ENCODE assay signal across 20 cellular contexts in genomic region chrX:48698306-48698705, GRCh38. TPM values are rescaled to one million over a fixed set of nuclear protein-coding genes. Genes with fewer than 3 reads are reported as not detected.
DNase-seq lines count a peak whose midpoint lies in the region; ATAC-seq and TF ChIP-seq lines count a peak whose summit lies in the region.
"Had no signal": no experiment of that assay in that cellular context is flagged by ENCODE, and none has a peak within 500 bp of the region (broad histone marks: within the 10 kb centered on the region; RNA-seq: fewer than 3 reads in every experiment).

No MANE protein-coding gene starts in this region.

- no peak overlapping the region for H2BK15ac ChIP-seq in H9 (ENCODE audit: low read depth, low read length)

- no peaks in the 10 kb centered on the region for H4K20me1 ChIP-seq in H9 (ENCODE audit: control insufficient read depth, insufficient read depth, insufficient read length)

- no peak overlapping the region for H3K9ac ChIP-seq in H9 (ENCODE audit: extremely low read depth, insufficient read length, low read length)

- no peaks in the 10 kb centered on the region for H3K27me3 Mint-ChIP-seq in activated CD4-positive, alpha-beta T cell treated with anti-CD3 and anti-CD28 coated beads, Interleukin-2, amount 10 ng/mL, durations not matched to agents 7 days and 5 days
- peaks cover 16% of the 10 kb centered on the region for H3K27me3 Mint-ChIP-seq in H9 (ENCODE audit: low read depth)
- H3K27me3 Mint-ChIP-seq in activated T-helper 17 cell treated with anti-CD3 and anti-CD28 coated beads, Interleukin-2, amount 50 U/mL, for 72 hours: no peaks in the 10 kb centered on the region
- H3K27me3 Mint-ChIP-seq in natural killer cell treated with Interleukin-12 subunit alpha and Interleukin-12 subunit beta and Interleukin-15 and Interleukin-18, amount 100 ng/mL, for 72 hours: no peaks in the 10 kb centered on the region
- H3K27me3 Mint-ChIP-seq: IgD-negative memory B cell; stimulated activated memory B cell treated with anti-CD40 and anti-IgM and Interleukin-4, amounts not matched to agents 10 μg/mL and 1 μg/mL and 100 μg/mL, for 72 hours had no signal

- H3K4me3 Mint-ChIP-seq in activated CD4-positive, alpha-beta T cell treated with anti-CD3 and anti-CD28 coated beads, Interleukin-2, amount 10 ng/mL, durations not matched to agents 7 days and 5 days: peak overlapping the region; percentile 86
- peak overlapping the region; percentile 79 to 91 for H3K4me3 Mint-ChIP-seq in H9
- H3K4me3 Mint-ChIP-seq in activated T-helper 17 cell treated with anti-CD3 and anti-CD28 coated beads, Interleukin-2, amount 50 U/mL, for 72 hours: peak overlapping the region; percentile 97
- peak overlapping the region; percentile 97 for H3K4me3 Mint-ChIP-seq in natural killer cell treated with Interleukin-12 subunit alpha and Interleukin-12 subunit beta and Interleukin-15 and Interleukin-18, amount 100 ng/mL, for 72 hours

- H4K8ac ChIP-seq in H9 (replicated peaks; ENCODE audit: insufficient read length, low read depth, low read length): no peak overlapping the region

- H3K4me1 ChIP-seq in H9 (ENCODE audit: insufficient read depth, low read length): no peaks in the 10 kb centered on the region
- H3K4me1 ChIP-seq: Caco-2, pancreas had no signal

- H2BK5ac ChIP-seq in H9 (ENCODE audit: insufficient read length, low read length): no peak overlapping the region

- H3K27ac Mint-ChIP-seq in activated CD4-positive, alpha-beta T cell treated with anti-CD3 and anti-CD28 coated beads, Interleukin-2, amount 10 ng/mL, durations not matched to agents 7 days and 5 days: no peak overlapping the region
- H3K27ac Mint-ChIP-seq in H9: peak overlapping the region in 2 of 3 experiments; percentile 80 to 95; a peak in 4 of 7 replicates
- no peak overlapping the region for H3K27ac Mint-ChIP-seq in activated T-helper 17 cell treated with anti-CD3 and anti-CD28 coated beads, Interleukin-2, amount 50 U/mL, for 72 hours
- no peak overlapping the region for H3K27ac Mint-ChIP-seq in natural killer cell treated with Interleukin-12 subunit alpha and Interleukin-12 subunit beta and Interleukin-15 and Interleukin-18, amount 100 ng/mL, for 72 hours

- H3K14ac ChIP-seq in H9 (ENCODE audit: insufficient read depth, low read length): no peak overlapping the region

- H3K27me3 ChIP-seq in H9 (ENCODE audit: insufficient read depth, low read length): no peaks in the 10 kb centered on the region
- H3K27me3 ChIP-seq: cardiac muscle cell, pancreas had no signal

- H2BK12ac ChIP-seq in H9 (ENCODE audit: insufficient read length, low read depth, low read length): no peak overlapping the region

- H2BK120ac ChIP-seq in H9 (ENCODE audit: low read depth, low read length, poor library complexity, severe bottlenecking): no peak overlapping the region

- ATAC-seq in activated T-helper 17 cell treated with anti-CD3 and anti-CD28 coated beads, Interleukin-2, amount 50 U/mL, for 72 hours (replicated peaks): no peak
- ATAC-seq in natural killer cell treated with Interleukin-12 subunit alpha and Interleukin-12 subunit beta and Interleukin-15 and Interleukin-18, amount 100 ng/mL, for 72 hours: no peak
- no peak for ATAC-seq in GM21576 (IDR thresholded peaks at IDR 0.05; ENCODE audit: unreplicated experiment)
- ATAC-seq in GM18868 (IDR thresholded peaks at IDR 0.05; ENCODE audit: unreplicated experiment): no peak
- ATAC-seq: pancreas; stimulated activated memory B cell treated with anti-CD40 and anti-IgM and Interleukin-4, amounts not matched to agents 10 μg/mL and 1 μg/mL and 100 μg/mL, for 72 hours had no signal

- no peak overlapping the region for H3K56ac ChIP-seq in H9 (ENCODE audit: insufficient read length, low read depth, low read length)

- H3K79me1 ChIP-seq in H9 (ENCODE audit: insufficient read depth, low read depth, low read length, poor library complexity, severe bottlenecking): no peaks in the 10 kb centered on the region

- no peak overlapping the region for H3K27ac ChIP-seq in H9 (ENCODE audit: insufficient read length, low read depth, low read length)
- H3K27ac ChIP-seq: cardiac muscle cell, pancreas had no signal

- no peak overlapping the region for H2AFZ ChIP-seq in H9 (ENCODE audit: low read length)

- no peak overlapping the region for H3K4ac ChIP-seq in H9 (ENCODE audit: low read depth, low read length)

- H4K91ac ChIP-seq in H9 (ENCODE audit: insufficient read length, low read depth, low read length): no peak overlapping the region

- no peak for DNase-seq in activated CD4-positive, alpha-beta T cell treated with anti-CD3 and anti-CD28 coated beads, Interleukin-2, amount 10 ng/mL, durations not matched to agents 7 days and 5 days
- DNase-seq in activated CD4-positive, alpha-beta T cell treated with anti-CD3 and anti-CD28 coated beads for 48 hours: no peak
- DNase-seq in H9 (no peak), NK-92 (lab: John Stamatoyannopoulos, UW; ENCODE audit: unreplicated experiment) (no peak)
- DNase-seq in natural killer cell treated with Interleukin-12 subunit alpha and Interleukin-12 subunit beta and Interleukin-15 and Interleukin-18, amount 100 ng/mL, for 72 hours (ENCODE audit: low spot score): no peak
- DNase-seq: activated CD4-positive, alpha-beta T cell treated with anti-CD3 and anti-CD28 coated beads for 1 hour; activated gamma-delta T cell; Caco-2; effector CD4-positive, alpha-beta T cell; GDM1; hippocampal formation; NCI-H1048; pancreas had no signal

- POLR2A ChIA-PET in activated CD4-positive, alpha-beta T cell treated with anti-CD3 and anti-CD28 coated beads, Interleukin-2, amount 10 ng/mL, durations not matched to agents 7 days and 5 days (lab: Charles Lee): no interaction called here

- TF ChIP-seq CTCF in H9 (conservative IDR thresholded peaks at IDR 0.05): no peak

- no peak overlapping the region for H2BK20ac ChIP-seq in H9 (ENCODE audit: low read depth, low read length, poor library complexity, severe bottlenecking)

- H3K9me3 Mint-ChIP-seq in activated CD4-positive, alpha-beta T cell treated with anti-CD3 and anti-CD28 coated beads, Interleukin-2, amount 10 ng/mL, durations not matched to agents 7 days and 5 days: no peaks in the 10 kb centered on the region
- H3K9me3 Mint-ChIP-seq in H9: peaks cover 74 to 80% of the 10 kb centered on the region in 2 experiments
- no peaks in the 10 kb centered on the region for H3K9me3 Mint-ChIP-seq in activated T-helper 17 cell treated with anti-CD3 and anti-CD28 coated beads, Interleukin-2, amount 50 U/mL, for 72 hours
- H3K9me3 Mint-ChIP-seq in natural killer cell treated with Interleukin-12 subunit alpha and Interleukin-12 subunit beta and Interleukin-15 and Interleukin-18, amount 100 ng/mL, for 72 hours: no peaks in the 10 kb centered on the region
- H3K9me3 Mint-ChIP-seq: IgD-negative memory B cell; stimulated activated memory B cell treated with anti-CD40 and anti-IgM and Interleukin-4, amounts not matched to agents 10 μg/mL and 1 μg/mL and 100 μg/mL, for 72 hours had no signal

- CTCF ChIA-PET in activated CD4-positive, alpha-beta T cell treated with anti-CD3 and anti-CD28 coated beads, Interleukin-2, amount 10 ng/mL, durations not matched to agents 7 days and 5 days (lab: Charles Lee): no interaction called here

- peaks cover 52% of the 10 kb centered on the region for H3K4me1 Mint-ChIP-seq in activated CD4-positive, alpha-beta T cell treated with anti-CD3 and anti-CD28 coated beads, Interleukin-2, amount 10 ng/mL, durations not matched to agents 7 days and 5 days
- peaks cover 26 to 32% of the 10 kb centered on the region in 2 experiments for H3K4me1 Mint-ChIP-seq in H9
- H3K4me1 Mint-ChIP-seq in activated T-helper 17 cell treated with anti-CD3 and anti-CD28 coated beads, Interleukin-2, amount 50 U/mL, for 72 hours: peaks cover 10% of the 10 kb centered on the region
- H3K4me1 Mint-ChIP-seq in natural killer cell treated with Interleukin-12 subunit alpha and Interleukin-12 subunit beta and Interleukin-15 and Interleukin-18, amount 100 ng/mL, for 72 hours (ENCODE audit: low read depth in 2 of 2): peaks cover 16 to 31% of the 10 kb centered on the region in 2 donors

- peaks cover 36% of the 10 kb centered on the region for H3K9me3 ChIP-seq in H9 (ENCODE audit: control insufficient read depth, low read depth, low read length)
- H3K9me3 ChIP-seq: Caco-2, HAP-1, pancreas had no signal

- H3K4me2 ChIP-seq in H9 (ENCODE audit: insufficient read depth, insufficient read length, low read length): no peak overlapping the region

- H3K79me2 ChIP-seq in H9 (ENCODE audit: insufficient read depth, low read length): no peaks in the 10 kb centered on the region

- H3K23ac ChIP-seq in H9 (ENCODE audit: insufficient read length, low read depth, low read length): no peak overlapping the region

- no peak overlapping the region for H3K18ac ChIP-seq in H9 (ENCODE audit: insufficient read length, low read depth, low read length)

- H3K23me2 ChIP-seq in H9 (ENCODE audit: insufficient read length, low read depth, low read length, poor library complexity, severe bottlenecking): no peaks in the 10 kb centered on the region

- peaks cover 33% of the 10 kb centered on the region for H3K36me3 Mint-ChIP-seq in activated CD4-positive, alpha-beta T cell treated with anti-CD3 and anti-CD28 coated beads, Interleukin-2, amount 10 ng/mL, durations not matched to agents 7 days and 5 days (ENCODE audit: low read depth)
- peaks cover 28 to 47% (median 35%) of the 10 kb centered on the region in 3 experiments for H3K36me3 Mint-ChIP-seq in H9 (ENCODE audit: insufficient read depth in 1 of 3, low read depth in 3 of 3)
- peaks cover 51% of the 10 kb centered on the region for H3K36me3 Mint-ChIP-seq in activated T-helper 17 cell treated with anti-CD3 and anti-CD28 coated beads, Interleukin-2, amount 50 U/mL, for 72 hours (ENCODE audit: low read depth)
- peaks cover 5% of the 10 kb centered on the region for H3K36me3 Mint-ChIP-seq in natural killer cell treated with Interleukin-12 subunit alpha and Interleukin-12 subunit beta and Interleukin-15 and Interleukin-18, amount 100 ng/mL, for 72 hours
- H3K36me3 Mint-ChIP-seq: IgD-negative memory B cell had no signal

- no peak overlapping the region for H2AK5ac ChIP-seq in H9 (ENCODE audit: insufficient read length, low read length)

- no peak overlapping the region for H4K5ac ChIP-seq in H9 (ENCODE audit: insufficient read length, low read depth, low read length)

- no CpG with 5 or more reads among the region's 5 CpGs for WGBS in H9 (ENCODE audit: extremely low coverage, insufficient read length, low lambda C conversion rate)

- no peak overlapping the region for H3T11ph ChIP-seq in H9 (ENCODE audit: low read length)

RNA-seq across cellular contexts. Expression of gene SUV39H1, which starts 1.8 kb away (rescaled TPM):
- 10 to 100 TPM; 33.4 to 33.6 TPM for total RNA-seq in activated CD4-positive, alpha-beta T cell treated with anti-CD3 and anti-CD28 coated beads, Interleukin-2, amount 10 ng/mL, durations not matched to agents 7 days and 5 days
- 16.2 and 17.4 TPM in 2 replicates for total RNA-seq in H9 (2021)
- total RNA-seq in activated T-helper 17 cell treated with anti-CD3 and anti-CD28 coated beads, Interleukin-2, amount 50 U/mL, for 72 hours: 10 to 100 TPM; 24.2 to 30.5 TPM
- total RNA-seq in natural killer cell treated with Interleukin-12 subunit alpha and Interleukin-12 subunit beta and Interleukin-15 and Interleukin-18, amount 100 ng/mL, for 72 hours: 10 to 100 TPM; 19.2 to 33.8 TPM

RNA-seq across cellular contexts. Expression of gene WAS, which starts 14.7 kb away (rescaled TPM):
- 100 to 1,000 TPM; 165 to 177 TPM for total RNA-seq in activated CD4-positive, alpha-beta T cell treated with anti-CD3 and anti-CD28 coated beads, Interleukin-2, amount 10 ng/mL, durations not matched to agents 7 days and 5 days
- 0.24 and 0.61 TPM in 2 replicates for total RNA-seq in H9 (2021)
- 100 to 1,000 TPM in 1 of 2 donors, 10 to 100 TPM in 1; 96.8 to 102 TPM for total RNA-seq in activated T-helper 17 cell treated with anti-CD3 and anti-CD28 coated beads, Interleukin-2, amount 50 U/mL, for 72 hours
- 100 to 1,000 TPM in 1 of 2 donors, 10 to 100 TPM in 1; 98.7 to 109 TPM for total RNA-seq in natural killer cell treated with Interleukin-12 subunit alpha and Interleukin-12 subunit beta and Interleukin-15 and Interleukin-18, amount 100 ng/mL, for 72 hours

Comparison
In these comparisons a context has a peak if more than half of its experiments do, and no peak if none do; other contexts are left out.
1. H3K27ac Mint-ChIP-seq: peak in H9 (2 of 3); none in activated CD4-positive, alpha-beta T cell treated with anti-CD3 and anti-CD28 coated beads, Interleukin-2, amount 10 ng/mL, durations not matched to agents 7 days and 5 days (single experiment), activated T-helper 17 cell treated with anti-CD3 and anti-CD28 coated beads, Interleukin-2, amount 50 U/mL, for 72 hours (single experiment) and natural killer cell treated with Interleukin-12 subunit alpha and Interleukin-12 subunit beta and Interleukin-15 and Interleukin-18, amount 100 ng/mL, for 72 hours (0 of 2).
2. RNA of gene WAS, which starts 14.7 kb away (total RNA-seq): 165 to 177 TPM in activated CD4-positive, alpha-beta T cell treated with anti-CD3 and anti-CD28 coated beads, Interleukin-2, amount 10 ng/mL, durations not matched to agents 7 days and 5 days, 98.7 to 109 TPM in natural killer cell treated with Interleukin-12 subunit alpha and Interleukin-12 subunit beta and Interleukin-15 and Interleukin-18, amount 100 ng/mL, for 72 hours and 96.8 to 102 TPM in activated T-helper 17 cell treated with anti-CD3 and anti-CD28 coated beads, Interleukin-2, amount 50 U/mL, for 72 hours; 0.24 to 0.61 TPM in H9; every median in the first group is over 10 times any median in the second.
3. Peak in every context shown above with its lines, with median percentiles within 50 percentile points of each other: H3K4me3 Mint-ChIP-seq.